1 cellular context compared by ENCODE assay signal in genomic region chr3:57559526-57559925, GRCh38.
TF ChIP-seq lines count a peak whose summit lies in the region.

No MANE protein-coding gene starts in this region.

TF ChIP-seq in IMR-90, 13 proteins besides CTCF, POLR2A, EP300 and RAD21:
- no peak for TF ChIP-seq BHLHE40 (IDR thresholded peaks at IDR 0.05; ENCODE audit: low read depth, low read length)
- TF ChIP-seq, protein P1, sequence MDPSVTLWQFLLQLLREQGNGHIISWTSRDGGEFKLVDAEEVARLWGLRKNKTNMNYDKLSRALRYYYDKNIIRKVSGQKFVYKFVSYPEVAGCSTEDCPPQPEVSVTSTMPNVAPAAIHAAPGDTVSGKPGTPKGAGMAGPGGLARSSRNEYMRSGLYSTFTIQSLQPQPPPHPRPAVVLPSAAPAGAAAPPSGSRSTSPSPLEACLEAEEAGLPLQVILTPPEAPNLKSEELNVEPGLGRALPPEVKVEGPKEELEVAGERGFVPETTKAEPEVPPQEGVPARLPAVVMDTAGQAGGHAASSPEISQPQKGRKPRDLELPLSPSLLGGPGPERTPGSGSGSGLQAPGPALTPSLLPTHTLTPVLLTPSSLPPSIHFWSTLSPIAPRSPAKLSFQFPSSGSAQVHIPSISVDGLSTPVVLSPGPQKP (IDR thresholded peaks at IDR 0.05; ENCODE audit: borderline replicate concordance, low read depth, low read length): no peak
- no peak for TF ChIP-seq CHD1 (IDR thresholded peaks at IDR 0.05; ENCODE audit: low read depth, low read length)
- TF ChIP-seq NFE2L2 (IDR thresholded peaks at IDR 0.05; ENCODE audit: low read depth, low read length): no peak
- no peak for TF ChIP-seq RCOR1 (IDR thresholded peaks at IDR 0.05; ENCODE audit: insufficient replicate concordance, low read length)
- TF ChIP-seq USF2 (IDR thresholded peaks at IDR 0.05; ENCODE audit: low read depth, low read length): no peak
- no peak for TF ChIP-seq RFX5 (IDR thresholded peaks at IDR 0.05; ENCODE audit: low read depth, low read length)
- no peak for TF ChIP-seq CEBPB (IDR thresholded peaks at IDR 0.05; ENCODE audit: low read depth, low read length)
- TF ChIP-seq SMC3 (IDR thresholded peaks at IDR 0.05; ENCODE audit: low read depth, low read length): no peak
- no peak for TF ChIP-seq MXI1 (IDR thresholded peaks at IDR 0.05; ENCODE audit: borderline replicate concordance, low read depth, low read length)
- TF ChIP-seq MAZ (IDR thresholded peaks at IDR 0.05; ENCODE audit: borderline replicate concordance, low read depth, low read length): no peak
- TF ChIP-seq MAFK (IDR thresholded peaks at IDR 0.05; ENCODE audit: low read depth, low read length): no peak
- no peak for TF ChIP-seq FOS (IDR thresholded peaks at IDR 0.05; ENCODE audit: low read depth, low read length)
